Comparison of ENCODE assay signal across 24 cellular contexts in the genomic region with DNA sequence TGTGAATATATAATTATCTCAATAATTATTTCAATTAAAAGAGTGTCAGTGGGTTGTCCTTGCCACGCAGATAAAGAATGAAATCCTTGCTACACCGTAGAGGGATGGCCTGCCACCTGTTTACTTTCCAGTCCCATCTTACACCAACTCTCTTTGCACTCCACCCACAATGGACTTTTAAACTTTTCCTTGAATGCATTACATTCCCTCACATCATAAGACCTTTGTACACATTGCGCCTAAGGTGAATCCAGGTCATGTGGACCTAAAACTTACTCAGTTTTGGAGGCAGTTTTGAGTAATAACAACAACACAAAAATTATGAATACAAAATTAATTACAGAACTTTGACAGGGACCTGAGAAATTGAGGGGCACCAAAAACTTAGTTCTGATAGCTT.
"Had no signal": no experiment of that assay in that cellular context is flagged by ENCODE, and none has a peak within 500 bp of the region (broad histone marks: within the 10 kb centered on the region; RNA-seq: fewer than 3 reads in every experiment).

No MANE protein-coding gene starts in this region.

- H3K27ac ChIP-seq: adrenal gland had no signal

- H3K4me1 ChIP-seq: adrenal gland had no signal

- H3K4me3 Mint-ChIP-seq: activated B cell treated with CpG ODN at 0.5 μM for 24 hours; activated CD4-positive, alpha-beta T cell treated with anti-CD3 and anti-CD28 coated beads, Interleukin-2, amount 10 ng/mL, durations not matched to agents 24 days and 14 days; activated naive CD4-positive, alpha-beta T cell treated with anti-CD3 and anti-CD28 coated beads, Interleukin-2, amount 10 ng/mL, durations not matched to agents 7 days and 5 days; activated naive CD8-positive, alpha-beta T cell treated with anti-CD3 and anti-CD28 coated beads, Interleukin-2, amount 10 ng/mL, durations not matched to agents 7 days and 5 days; activated T-cell treated with anti-CD3 and anti-CD28 coated beads, Interleukin-2, amount 50 U/mL, for 4 hours; activated T-helper 17 cell treated with anti-CD3 and anti-CD28 coated beads, Interleukin-2, amount 50 U/mL, for 72 hours; T-helper 17 cell had no signal

- H3K27ac Mint-ChIP-seq: activated B cell treated with CpG ODN at 0.5 μM for 24 hours; activated CD4-positive, alpha-beta T cell treated with anti-CD3 and anti-CD28 coated beads, Interleukin-2, amount 10 ng/mL, durations not matched to agents 24 days and 14 days; activated naive CD4-positive, alpha-beta T cell treated with anti-CD3 and anti-CD28 coated beads, Interleukin-2, amount 10 ng/mL, durations not matched to agents 7 days and 5 days; activated naive CD8-positive, alpha-beta T cell treated with anti-CD3 and anti-CD28 coated beads, Interleukin-2, amount 10 ng/mL, durations not matched to agents 7 days and 5 days; activated T-helper 17 cell treated with anti-CD3 and anti-CD28 coated beads, Interleukin-2, amount 50 U/mL, for 72 hours; T-helper 17 cell had no signal

- H3K4me1 Mint-ChIP-seq: activated T-helper 17 cell treated with anti-CD3 and anti-CD28 coated beads, Interleukin-2, amount 50 U/mL, for 72 hours; T-helper 17 cell had no signal

- H3K4me3 ChIP-seq: adrenal gland, MG63 had no signal

- H3K27me3 Mint-ChIP-seq: activated B cell treated with CpG ODN at 0.5 μM for 24 hours; activated CD4-positive, alpha-beta T cell treated with anti-CD3 and anti-CD28 coated beads, Interleukin-2, amount 10 ng/mL, durations not matched to agents 24 days and 14 days had no signal

- ATAC-seq: activated T-cell treated with anti-CD3 and anti-CD28 coated beads, Interleukin-2, amount 50 U/mL, for 4 hours; activated T-helper 17 cell treated with anti-CD3 and anti-CD28 coated beads, Interleukin-2, amount 50 U/mL, for 72 hours; PC-3; T-helper 17 cell had no signal

- H3K9me3 Mint-ChIP-seq: activated B cell treated with CpG ODN at 0.5 μM for 24 hours; activated CD4-positive, alpha-beta T cell treated with anti-CD3 and anti-CD28 coated beads, Interleukin-2, amount 10 ng/mL, durations not matched to agents 24 days and 14 days; activated naive CD4-positive, alpha-beta T cell treated with anti-CD3 and anti-CD28 coated beads, Interleukin-2, amount 10 ng/mL, durations not matched to agents 7 days and 5 days; activated naive CD8-positive, alpha-beta T cell treated with anti-CD3 and anti-CD28 coated beads, Interleukin-2, amount 10 ng/mL, durations not matched to agents 7 days and 5 days; activated T-cell treated with anti-CD3 and anti-CD28 coated beads, Interleukin-2, amount 50 U/mL, for 4 hours; activated T-helper 17 cell treated with anti-CD3 and anti-CD28 coated beads, Interleukin-2, amount 50 U/mL, for 72 hours had no signal

- H3K27me3 ChIP-seq: adrenal gland, MG63 had no signal

- H3K36me3 ChIP-seq: adrenal gland, MG63 had no signal

- H3K9me3 ChIP-seq: adrenal gland, MG63 had no signal

- H3K36me3 Mint-ChIP-seq: activated naive CD4-positive, alpha-beta T cell treated with anti-CD3 and anti-CD28 coated beads, Interleukin-2, amount 10 ng/mL, durations not matched to agents 7 days and 5 days; activated naive CD8-positive, alpha-beta T cell treated with anti-CD3 and anti-CD28 coated beads, Interleukin-2, amount 10 ng/mL, durations not matched to agents 7 days and 5 days had no signal

- DNase-seq: activated B cell treated with CpG ODN at 0.5 μM for 24 hours; activated CD4-positive, alpha-beta T cell treated with anti-CD3 and anti-CD28 coated beads for 1 hour; activated CD4-positive, alpha-beta T cell treated with anti-CD3 and anti-CD28 coated beads, Interleukin-2, amount 10 ng/mL, durations not matched to agents 24 days and 14 days; activated CD4-positive, alpha-beta T cell treated with anti-CD3 and anti-CD28 coated beads, Interleukin-2, amount 50 U/mL, for 48 hours; activated CD8-positive, alpha-beta memory T cell treated with anti-CD3 and anti-CD28 coated beads for 24 hours; activated gamma-delta T cell treated with Interleukin-2 at 50 U/mL for 16 hours; activated naive CD4-positive, alpha-beta T cell treated with anti-CD3 and anti-CD28 coated beads, Interleukin-2, amount 10 ng/mL, durations not matched to agents 7 days and 5 days; activated naive CD8-positive, alpha-beta T cell treated with anti-CD3 and anti-CD28 coated beads, Interleukin-2, amount 10 ng/mL, durations not matched to agents 7 days and 5 days; activated T-cell treated with anti-CD3 and anti-CD28 coated beads, Interleukin-2, amount 50 U/mL, for 4 hours; adrenal gland; anterior cingulate cortex; MG63; MV-4-11; NCI-H1092 treated with DMSO at 0.1 percent for 48 hours; NCI-H1417 treated with DMSO at 0.1 percent for 48 hours; NCI-H1694 treated with DMSO at 0.1 percent for 48 hours; NCI-H2081; NCI-H510A treated with DMSO at 0.1 percent for 48 hours; NCI-H69; PC-3; SIG-M5; T-helper 17 cell; T-helper 9 cell had no signal
